9 cellular contexts compared by ENCODE assay signal in genomic region chr3:12706504-12707253, GRCh38. TPM values are rescaled to one million over a fixed set of nuclear protein-coding genes. Genes with fewer than 3 reads are reported as not detected.
DNase-seq lines count a peak whose midpoint lies in the region; ATAC-seq, FAIRE-seq and TF ChIP-seq lines count a peak whose summit lies in the region.
"Had no signal": no experiment of that assay in that cellular context is flagged by ENCODE, and none has a peak within 500 bp of the region (broad histone marks: within the 10 kb centered on the region; RNA-seq: fewer than 3 reads in every experiment).

No MANE protein-coding gene starts in this region.

- peak; percentile 84 for TF ChIP-seq CTCF in DND-41 (IDR thresholded peaks at IDR 0.05; ENCODE audit: borderline replicate concordance, extremely low read depth, low read length, poor library complexity, severe bottlenecking)
- peak; percentile 69 for TF ChIP-seq CTCF in KMS-11 (conservative IDR thresholded peaks at IDR 0.05; ENCODE audit: low read depth, low read length)

- H3K4me2 ChIP-seq in DND-41 (ENCODE audit: insufficient read depth, low read length) (no peak overlapping the region), KMS-11 (no peak overlapping the region)

- H4K20me1 ChIP-seq in DND-41 (ENCODE audit: insufficient read depth, low read length) (no peaks in the 10 kb centered on the region), KMS-11 (ENCODE audit: insufficient read depth) (no peaks in the 10 kb centered on the region)

- H2AFZ ChIP-seq in DND-41 (ENCODE audit: low read depth, low read length) (no peak overlapping the region), KMS-11 (ENCODE audit: low read depth) (no peak overlapping the region)

- H3K79me2 ChIP-seq in DND-41 (ENCODE audit: insufficient read depth, low read length) = no peaks in the 10 kb centered on the region
- no peaks in the 10 kb centered on the region for H3K79me2 ChIP-seq in KMS-11 (ENCODE audit: insufficient read depth, low read depth)

- intact Hi-C loops in Right ventricle myocardium superior (cut with DNase I) = no loop called here

- WGBS in small intestine, 3 donors = 84 to 93% (median 86%) methylated on average over 2 of the region's 2 CpGs

- H3K9ac ChIP-seq in DND-41 (ENCODE audit: low read depth, low read length) (no peak overlapping the region), KMS-11 (no peak overlapping the region)

- FAIRE-seq in small intestine (lab: Jason Lieb, UNC) = no peak
- FAIRE-seq: endometrium had no signal

- H3K27ac ChIP-seq in DND-41 (ENCODE audit: low read length) = no peak overlapping the region
- H3K27ac ChIP-seq in KMS-11 = no peak overlapping the region
- no peak overlapping the region for H3K27ac ChIP-seq in small intestine (ENCODE audit: low read depth in 1 of 2, low read length in 1 of 2)

- H3K9me3 ChIP-seq in DND-41 (ENCODE audit: insufficient read depth, low read length, severe bottlenecking) = no peaks in the 10 kb centered on the region
- no peaks in the 10 kb centered on the region for H3K9me3 ChIP-seq in small intestine (ENCODE audit: control insufficient read depth, low read depth)

- ATAC-seq in DND-41 (ENCODE audit: insufficient read depth, low read depth) (peak; percentile 100), GM21576 (IDR thresholded peaks at IDR 0.05; ENCODE audit: unreplicated experiment) (peak; percentile 89), Right ventricle myocardium superior (ENCODE audit: poor library complexity) (peak; percentile 93)

- H3K27me3 ChIP-seq in DND-41 (ENCODE audit: insufficient read depth, low read length, poor library complexity) (peaks cover 5% of the 10 kb centered on the region), KMS-11 (ENCODE audit: insufficient read depth, low read depth) (no peaks in the 10 kb centered on the region), small intestine (ENCODE audit: control insufficient read depth in 2 of 2, insufficient read depth in 2 of 2, low read length in 2 of 2) (no peaks in the 10 kb centered on the region)

- H3K4me3 ChIP-seq in DND-41 (ENCODE audit: low read depth in 1 of 2, low read length in 2 of 2) (no peak overlapping the region), KMS-11 (IDR thresholded peaks at IDR 0.05; ENCODE audit: insufficient read depth, low read depth, low read length) (no peak overlapping the region), small intestine (ENCODE audit: low read depth in 1 of 2, low read length in 2 of 2) (no peak overlapping the region)

- no peaks in the 10 kb centered on the region for H3K36me3 ChIP-seq in DND-41 (ENCODE audit: insufficient read depth, low read length)
- no peaks in the 10 kb centered on the region for H3K36me3 ChIP-seq in KMS-11 (ENCODE audit: insufficient read depth)
- H3K36me3 ChIP-seq in small intestine (ENCODE audit: control insufficient read depth in 2 of 2, insufficient read depth in 2 of 2, low read length in 2 of 2) = no peaks in the 10 kb centered on the region

- H3K4me1 ChIP-seq in DND-41 (ENCODE audit: insufficient read depth, low read length) (no peaks in the 10 kb centered on the region), KMS-11 (ENCODE audit: low read depth, poor library complexity, severe bottlenecking) (no peaks in the 10 kb centered on the region), small intestine (ENCODE audit: control insufficient read depth in 2 of 2, insufficient read depth in 1 of 2, low read depth in 1 of 2, low read length in 1 of 2) (peaks cover 0 to 2% of the 10 kb centered on the region in 2 donors)

- DNase-seq in DND-41 (peak; percentile 70), SHP77 (lab: John Stamatoyannopoulos, UW) (peak; percentile 74 to 78), Right ventricle myocardium superior (peak; percentile 54), small intestine (peak; percentile 89), NCI-H774 (lab: John Stamatoyannopoulos, UW) (no peak)
- peak; percentile 4 for DNase-seq in activated T-helper 9 cell treated with anti-CD3 and anti-CD28 coated beads, Interleukin-2, amount 50 U/mL, for 16 hours (ENCODE audit: low read depth)

RNA-seq across cellular contexts. Expression of gene RAF1, which starts 42.8 kb away (rescaled TPM):
- 142 TPM for total RNA-seq in Right ventricle myocardium superior
- 10 to 100 TPM; 47.9 to 84.3 (median 61.3) TPM for polyA plus RNA-seq in small intestine

RNA-seq across cellular contexts. Expression of gene TMEM40, which starts 52.4 kb away (rescaled TPM):
- total RNA-seq in Right ventricle myocardium superior = 5.6 TPM
- under 1 TPM in 1 of 3 donors, not detected in 2; 0.25 TPM for polyA plus RNA-seq in small intestine
